Comparison of ENCODE assay signal across 14 cellular contexts in genomic region chr4:117740736-117741135, GRCh38.
DNase-seq lines count a peak whose midpoint lies in the region; ATAC-seq and TF ChIP-seq lines count a peak whose summit lies in the region.
"Had no signal": no experiment of that assay in that cellular context is flagged by ENCODE, and none has a peak within 500 bp of the region (broad histone marks: within the 10 kb centered on the region; RNA-seq: fewer than 3 reads in every experiment).

No MANE protein-coding gene starts in this region.

- intact Hi-C loops in A673 (cut with micrococcal nuclease; ENCODE audit: unreplicated experiment) = no loop called here

- ATAC-seq in stimulated activated naive B cell treated with anti-CD40 and anti-IgM and Interleukin-4, amounts not matched to agents 10 μg/mL and 1 μg/mL and 100 μg/mL, for 72 hours (replicated peaks) = no peak

- no peaks in the 10 kb centered on the region for H3K36me3 ChIP-seq in A673 (ENCODE audit: insufficient read depth, low read length, poor library complexity, severe bottlenecking)
- H3K36me3 ChIP-seq in SJCRH30 = no peaks in the 10 kb centered on the region
- H3K36me3 ChIP-seq in right atrium auricular region = no peaks in the 10 kb centered on the region
- H3K36me3 ChIP-seq: BE2C, HAP-1 had no signal

- H3K36me3 Mint-ChIP-seq in stimulated activated naive B cell treated with anti-CD40 and anti-IgM and Interleukin-4, amounts not matched to agents 10 μg/mL and 1 μg/mL and 100 μg/mL, for 72 hours = no peaks in the 10 kb centered on the region
- H3K36me3 Mint-ChIP-seq: CD4-positive, CD25-positive, alpha-beta regulatory T cell had no signal

- H3K9me3 ChIP-seq in A673 (ENCODE audit: low read depth, low read length, poor library complexity, severe bottlenecking) = no peaks in the 10 kb centered on the region
- peaks cover 4% of the 10 kb centered on the region; the same call in 1 of the 2 replicates for H3K9me3 ChIP-seq in SJCRH30 (replicated peaks)
- no peaks in the 10 kb centered on the region for H3K9me3 ChIP-seq in right atrium auricular region
- H3K9me3 ChIP-seq: BE2C, Caco-2, HAP-1 had no signal

- H3K4me1 ChIP-seq in A673 (ENCODE audit: insufficient read depth, low read length, poor library complexity, severe bottlenecking) (no peaks in the 10 kb centered on the region), SJCRH30 (no peaks in the 10 kb centered on the region), right atrium auricular region (no peaks in the 10 kb centered on the region)
- H3K4me1 ChIP-seq: BE2C, Caco-2, HAP-1 had no signal

- no peak overlapping the region for H3K4me3 Mint-ChIP-seq in stimulated activated naive B cell treated with anti-CD40 and anti-IgM and Interleukin-4, amounts not matched to agents 10 μg/mL and 1 μg/mL and 100 μg/mL, for 72 hours
- H3K4me3 Mint-ChIP-seq: CD4-positive, CD25-positive, alpha-beta regulatory T cell had no signal

- DNase-seq in NCI-H82 (lab: John Stamatoyannopoulos, UW) (peak; percentile 4), NCI-H82 treated with DMSO at 0.1 percent for 48 hours (lab: John Stamatoyannopoulos, UW; ENCODE audit: unreplicated experiment) (no peak), A673 (ENCODE audit: low spot score) (peak; percentile 6), Kasumi-1 (lab: John Stamatoyannopoulos, UW) (peak; percentile 3 to 44), SJCRH30 (peak; percentile 16 to 62), right atrium auricular region (ENCODE audit: low spot score) (no peak)
- DNase-seq in stimulated activated naive B cell treated with anti-CD40 and anti-IgM and Interleukin-4, amounts not matched to agents 10 μg/mL and 1 μg/mL and 100 μg/mL, for 72 hours = no peak
- DNase-seq: ACHN; BE2C; C1 segment of cervical spinal cord; Caco-2; CD4-positive, CD25-positive, alpha-beta regulatory T cell; GM23248 had no signal

- no peak overlapping the region for H3K27ac ChIP-seq in A673 (ENCODE audit: low read depth, low read length, poor library complexity, severe bottlenecking)
- no peak overlapping the region for H3K27ac ChIP-seq in SJCRH30
- no peak overlapping the region for H3K27ac ChIP-seq in right atrium auricular region
- H3K27ac ChIP-seq: GM23248 had no signal

- H3K27me3 ChIP-seq in A673 (replicated peaks; ENCODE audit: insufficient read depth, low read depth, low read length, poor library complexity) (no peaks in the 10 kb centered on the region), SJCRH30 (no peaks in the 10 kb centered on the region), right atrium auricular region (no peaks in the 10 kb centered on the region)
- H3K27me3 ChIP-seq: BE2C had no signal

- no peak overlapping the region for H3K27ac Mint-ChIP-seq in stimulated activated naive B cell treated with anti-CD40 and anti-IgM and Interleukin-4, amounts not matched to agents 10 μg/mL and 1 μg/mL and 100 μg/mL, for 72 hours
- H3K27ac Mint-ChIP-seq: CD4-positive, CD25-positive, alpha-beta regulatory T cell had no signal

- POLR2A ChIA-PET in A673 (lab: Charles Lee; ENCODE audit: low non-redundant PET) = no interaction called here

- no peaks in the 10 kb centered on the region for H3K4me1 Mint-ChIP-seq in stimulated activated naive B cell treated with anti-CD40 and anti-IgM and Interleukin-4, amounts not matched to agents 10 μg/mL and 1 μg/mL and 100 μg/mL, for 72 hours
- H3K4me1 Mint-ChIP-seq: CD4-positive, CD25-positive, alpha-beta regulatory T cell had no signal

- TF ChIP-seq CTCF in A673 (conservative IDR thresholded peaks at IDR 0.05; ENCODE audit: low read depth, low read length) (no peak), right atrium auricular region (IDR thresholded peaks at IDR 0.05) (no peak)

- no TSS peak for BruUV-seq in A673 (replicated peaks; lab: Mats Ljungman, UMichigan)

- peaks cover 0 to 7% of the 10 kb centered on the region in 2 donors for H3K9me3 Mint-ChIP-seq in stimulated activated naive B cell treated with anti-CD40 and anti-IgM and Interleukin-4, amounts not matched to agents 10 μg/mL and 1 μg/mL and 100 μg/mL, for 72 hours

- CTCF ChIA-PET in A673 (lab: Charles Lee) = no interaction called here

- no peak overlapping the region for H3K4me3 ChIP-seq in A673 (ENCODE audit: low read depth, low read length, poor library complexity, severe bottlenecking)
- H3K4me3 ChIP-seq in SJCRH30 = no peak overlapping the region
- no peak overlapping the region for H3K4me3 ChIP-seq in right atrium auricular region
- H3K4me3 ChIP-seq: GM23248, HAP-1 had no signal

- H3K27me3 Mint-ChIP-seq in stimulated activated naive B cell treated with anti-CD40 and anti-IgM and Interleukin-4, amounts not matched to agents 10 μg/mL and 1 μg/mL and 100 μg/mL, for 72 hours = no peaks in the 10 kb centered on the region
- H3K27me3 Mint-ChIP-seq: CD4-positive, CD25-positive, alpha-beta regulatory T cell had no signal

Comparison
In these comparisons a context has a peak if more than half of its experiments do, and no peak if none do; other contexts are left out.
1. DNase-seq: peak in NCI-H82 (single experiment), A673 (single experiment), Kasumi-1 (2 of 2) and SJCRH30 (2 of 2); none in NCI-H82 treated with DMSO at 0.1 percent for 48 hours (single experiment), right atrium auricular region (single experiment) and stimulated activated naive B cell treated with anti-CD40 and anti-IgM and Interleukin-4, amounts not matched to agents 10 μg/mL and 1 μg/mL and 100 μg/mL, for 72 hours (single experiment).